1 cellular context compared by ENCODE assay signal in genomic region chr12:1606021-1606622, GRCh38.
TF ChIP-seq lines count a peak whose summit lies in the region.

No MANE protein-coding gene starts in this region.

TF ChIP-seq in K562, 482 proteins besides CTCF, POLR2A, EP300 and RAD21 (continued from another document):
- no peak for TF ChIP-seq ZNF511 (CRISPR knock-in tag; IDR thresholded peaks at IDR 0.05)
- no peak for TF ChIP-seq ETV5 (CRISPR knock-in tag; IDR thresholded peaks at IDR 0.05; ENCODE audit: low read depth)
- TF ChIP-seq THRAP3 (IDR thresholded peaks at IDR 0.05; ENCODE audit: borderline replicate concordance) = no peak
- TF ChIP-seq HES1 (IDR thresholded peaks at IDR 0.05; ENCODE audit: low read depth) = no peak
- TF ChIP-seq ZNF316 (IDR thresholded peaks at IDR 0.05) = no peak
- TF ChIP-seq RBM15 (IDR thresholded peaks at IDR 0.05; ENCODE audit: insufficient read depth, low read length) = no peak
- TF ChIP-seq POLR2H (tag; IDR thresholded peaks at IDR 0.05; ENCODE audit: low read depth) = peak; percentile 73
- no peak for TF ChIP-seq POLR3A (IDR thresholded peaks at IDR 0.05; ENCODE audit: borderline replicate concordance, extremely low read depth, insufficient read depth, insufficient read length)
- no peak for TF ChIP-seq KDM2B (CRISPR knock-in tag; IDR thresholded peaks at IDR 0.05)
- TF ChIP-seq NFYB (IDR thresholded peaks at IDR 0.05; ENCODE audit: extremely low read depth, insufficient read length) = no peak
- no peak for TF ChIP-seq ZNF280B (CRISPR knock-in tag; IDR thresholded peaks at IDR 0.05)
- TF ChIP-seq RFX5 (IDR thresholded peaks at IDR 0.05; ENCODE audit: low read depth, low read length) = no peak
- TF ChIP-seq CC2D1A (IDR thresholded peaks at IDR 0.05) = no peak
- TF ChIP-seq JUN (IDR thresholded peaks at IDR 0.05; ENCODE audit: borderline replicate concordance, low read depth, low read length) = peak; percentile 81; the same call in 1 of the 2 replicates
- no peak for TF ChIP-seq JUN (CRISPR knock-in tag; IDR thresholded peaks at IDR 0.05; ENCODE audit: borderline replicate concordance)
